Comparison of ENCODE assay signal across 14 cellular contexts in the genomic region with DNA sequence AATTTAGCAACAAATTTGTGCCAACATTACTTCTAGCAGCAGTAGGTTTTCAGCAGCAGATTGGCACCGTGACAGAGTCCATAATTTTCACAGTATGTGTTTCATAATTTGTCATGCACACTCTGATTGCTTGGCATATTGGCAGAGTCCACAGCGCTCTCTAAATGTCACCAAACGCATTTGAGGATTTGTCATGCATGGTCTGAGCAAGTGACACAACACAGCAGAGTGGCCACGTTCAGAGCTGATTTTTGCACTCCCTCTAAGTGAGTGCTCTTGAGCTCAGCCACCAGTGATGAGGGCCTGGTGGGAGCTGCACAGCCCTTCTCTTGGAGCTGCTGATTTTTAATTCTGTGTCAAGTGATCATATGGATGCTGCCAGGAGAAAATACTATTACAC.
DNase-seq lines count a peak whose midpoint lies in the region; ATAC-seq and TF ChIP-seq lines count a peak whose summit lies in the region.
"Had no signal": no experiment of that assay in that cellular context is flagged by ENCODE, and none has a peak within 500 bp of the region (broad histone marks: within the 10 kb centered on the region; RNA-seq: fewer than 3 reads in every experiment).

No MANE protein-coding gene starts in this region.

- no peaks in the 10 kb centered on the region for H3K36me3 Mint-ChIP-seq in natural killer cell treated with Interleukin-12 subunit alpha and Interleukin-12 subunit beta and Interleukin-15 and Interleukin-18, amount 100 ng/mL, for 72 hours

- no peak overlapping the region for H2BK120ac ChIP-seq in neuronal stem cell (ENCODE audit: low read depth, low read length)

- no peak overlapping the region for H2BK15ac ChIP-seq in neuronal stem cell (ENCODE audit: low read length)

- H3K27me3 ChIP-seq in body of pancreas (no peaks in the 10 kb centered on the region), neuronal stem cell (ENCODE audit: control insufficient read depth in 3 of 3, insufficient read depth in 3 of 3, low read depth in 1 of 3, low read length in 3 of 3) (no peaks in the 10 kb centered on the region)
- H3K27me3 ChIP-seq: gastrocnemius medialis, suprapubic skin had no signal

- H3K9ac ChIP-seq in neuronal stem cell (ENCODE audit: low read depth, low read length, poor library complexity), result no peak overlapping the region

- H2AFZ ChIP-seq in neuronal stem cell (ENCODE audit: low read length), result no peak overlapping the region

- TF ChIP-seq POLR2A in body of pancreas (IDR thresholded peaks at IDR 0.05), result no peak

- H3K79me1 ChIP-seq in neuronal stem cell (ENCODE audit: low read depth, low read length), result no peaks in the 10 kb centered on the region

- H3K4me1 Mint-ChIP-seq in natural killer cell treated with Interleukin-12 subunit alpha and Interleukin-12 subunit beta and Interleukin-15 and Interleukin-18, amount 100 ng/mL, for 72 hours (ENCODE audit: low read depth in 2 of 2), result no peaks in the 10 kb centered on the region

- no peak overlapping the region for H3K23ac ChIP-seq in neuronal stem cell (ENCODE audit: low read depth, low read length, poor library complexity)

- H3K14ac ChIP-seq in neuronal stem cell (ENCODE audit: low read length), result no peak overlapping the region

- no peak overlapping the region for H2AK5ac ChIP-seq in neuronal stem cell (ENCODE audit: low read depth, low read length)

- intact Hi-C loops in body of pancreas (cut with DNase I), result no loop called here

- H4K91ac ChIP-seq in neuronal stem cell (ENCODE audit: low read depth, low read length, poor library complexity), result no peak overlapping the region

- no peak overlapping the region for H2BK12ac ChIP-seq in neuronal stem cell (ENCODE audit: low read length)

- no peak overlapping the region for H4K8ac ChIP-seq in neuronal stem cell (ENCODE audit: low read depth, low read length)

- no peak for TF ChIP-seq CTCF in body of pancreas (IDR thresholded peaks at IDR 0.05)

- no peak overlapping the region for H3K4me2 ChIP-seq in neuronal stem cell (ENCODE audit: insufficient read depth, low read length, poor library complexity, severe bottlenecking)

- peaks cover 15% of the 10 kb centered on the region for H3K9me3 Mint-ChIP-seq in natural killer cell treated with Interleukin-12 subunit alpha and Interleukin-12 subunit beta and Interleukin-15 and Interleukin-18, amount 100 ng/mL, for 72 hours

- 19 to 30% methylated on average over 4 of the region's 4 CpGs for WGBS in body of pancreas, 2 donors
- no CpG with 5 or more reads among the region's 4 CpGs for WGBS in neuronal stem cell (ENCODE audit: extremely low coverage in 2 of 2, insufficient read length in 2 of 2, insufficient replicate concordance in 1 of 2), 2 donors

- DNase-seq in NCI-H1105 (lab: John Stamatoyannopoulos, UW) (peak; percentile 64), NCI-H2107 (lab: John Stamatoyannopoulos, UW) (peak; percentile 49), body of pancreas (peak in 3 of 4 donors; percentile 18 to 52 (median 28)), neuronal stem cell (ENCODE audit: low spot score) (no peak), HuH-7.5 (ENCODE audit: low spot score) (no peak)
- no peak for DNase-seq in stimulated activated naive CD4-positive, alpha-beta T cell treated with Interleukin-2 at 50 U/mL for 16 hours (lab: John Stamatoyannopoulos, UW)
- DNase-seq in natural killer cell treated with Interleukin-12 subunit alpha and Interleukin-12 subunit beta and Interleukin-15 and Interleukin-18, amount 100 ng/mL, for 72 hours (ENCODE audit: low spot score), result no peak
- DNase-seq: activated CD4-positive, alpha-beta T cell treated with anti-CD3 and anti-CD28 coated beads for 1 hour; activated T-cell treated with anti-CD3 and anti-CD28 coated beads, Interleukin-2, amount 50 U/mL, for 4 hours; effector CD4-positive, alpha-beta T cell; gastrocnemius medialis; Karpas-422; kidney had no signal

- H3K4me3 ChIP-seq in body of pancreas (no peak overlapping the region), neuronal stem cell (ENCODE audit: low read length in 2 of 2) (no peak overlapping the region)
- H3K4me3 ChIP-seq: gastrocnemius medialis, suprapubic skin had no signal

- H3K27ac ChIP-seq in body of pancreas (no peak overlapping the region), neuronal stem cell (replicated peaks; ENCODE audit: low read length) (no peak overlapping the region)
- H3K27ac ChIP-seq: suprapubic skin had no signal

- no peaks in the 10 kb centered on the region for H3K4me1 ChIP-seq in body of pancreas
- H3K4me1 ChIP-seq in neuronal stem cell (ENCODE audit: control insufficient read depth in 2 of 2, insufficient read depth in 1 of 2, low read depth in 1 of 2, low read length in 2 of 2), result no peaks in the 10 kb centered on the region

- H3K9me3 ChIP-seq in body of pancreas (no peaks in the 10 kb centered on the region), neuronal stem cell (replicated peaks in 1 of 2; ENCODE audit: control insufficient read depth in 2 of 2, insufficient read depth in 1 of 2, low read depth in 1 of 2, low read length in 2 of 2) (no peaks in the 10 kb centered on the region)
- H3K9me3 ChIP-seq: gastrocnemius medialis, suprapubic skin had no signal

- no peak overlapping the region for H2BK5ac ChIP-seq in neuronal stem cell (ENCODE audit: low read length)

- H3K27ac Mint-ChIP-seq in natural killer cell treated with Interleukin-12 subunit alpha and Interleukin-12 subunit beta and Interleukin-15 and Interleukin-18, amount 100 ng/mL, for 72 hours, result no peak overlapping the region

- H3K18ac ChIP-seq in neuronal stem cell (ENCODE audit: low read length), result peak overlapping the region; percentile 9

- no peak overlapping the region for H3K4ac ChIP-seq in neuronal stem cell (ENCODE audit: low read length)

- H3K36me3 ChIP-seq in body of pancreas (replicated peaks in 1 of 2; ENCODE audit: insufficient read depth in 1 of 2, low read depth in 2 of 2), result no peaks in the 10 kb centered on the region
- no peaks in the 10 kb centered on the region for H3K36me3 ChIP-seq in neuronal stem cell (replicated peaks in 1 of 2; ENCODE audit: control insufficient read depth in 2 of 2, insufficient read depth in 2 of 2, low read length in 2 of 2)
- H3K36me3 ChIP-seq: gastrocnemius medialis, suprapubic skin had no signal

- H3K4me3 Mint-ChIP-seq in natural killer cell treated with Interleukin-12 subunit alpha and Interleukin-12 subunit beta and Interleukin-15 and Interleukin-18, amount 100 ng/mL, for 72 hours, result no peak overlapping the region
- H3K4me3 Mint-ChIP-seq: activated T-cell treated with anti-CD3 and anti-CD28 coated beads, Interleukin-2, amount 50 U/mL, for 4 hours had no signal

- ATAC-seq in body of pancreas, result peak; percentile 33
- no peak for ATAC-seq in natural killer cell treated with Interleukin-12 subunit alpha and Interleukin-12 subunit beta and Interleukin-15 and Interleukin-18, amount 100 ng/mL, for 72 hours
- ATAC-seq: activated T-cell treated with anti-CD3 and anti-CD28 coated beads, Interleukin-2, amount 50 U/mL, for 4 hours had no signal

- no peaks in the 10 kb centered on the region for H3K27me3 Mint-ChIP-seq in natural killer cell treated with Interleukin-12 subunit alpha and Interleukin-12 subunit beta and Interleukin-15 and Interleukin-18, amount 100 ng/mL, for 72 hours

Comparison
In these comparisons a context has a peak if more than half of its experiments do, and no peak if none do; other contexts are left out.
1. DNase-seq: peak in NCI-H1105 (single experiment), NCI-H2107 (single experiment) and body of pancreas (3 of 4); none in neuronal stem cell (single experiment), HuH-7.5 (single experiment), stimulated activated naive CD4-positive, alpha-beta T cell treated with Interleukin-2 at 50 U/mL for 16 hours (single experiment) and natural killer cell treated with Interleukin-12 subunit alpha and Interleukin-12 subunit beta and Interleukin-15 and Interleukin-18, amount 100 ng/mL, for 72 hours (single experiment).